In the genomic region with DNA sequence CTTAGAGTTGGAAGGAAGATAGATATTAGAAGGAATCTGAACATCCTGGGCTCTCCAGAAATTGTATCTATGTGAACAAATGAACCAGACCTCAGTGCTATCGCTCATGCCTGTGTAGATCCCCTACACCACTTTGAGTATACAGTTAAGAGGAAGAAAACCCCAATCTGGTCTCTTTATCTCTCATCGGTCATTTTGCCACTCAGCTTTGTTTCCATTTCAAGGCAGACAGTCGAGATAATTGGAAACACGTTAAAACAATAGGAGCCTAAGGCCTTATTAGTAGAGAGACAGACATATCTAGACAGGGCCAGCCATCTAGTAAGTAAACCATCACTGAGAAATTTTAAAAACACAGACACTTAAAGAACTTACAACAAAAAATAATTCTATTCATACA, we compare ENCODE assay signal across 15 cellular contexts.
"Had no signal": no experiment of that assay in that cellular context is flagged by ENCODE, and none has a peak within 500 bp of the region (broad histone marks: within the 10 kb centered on the region; RNA-seq: fewer than 3 reads in every experiment).

No MANE protein-coding gene starts in this region.

- H3K9me3 ChIP-seq: stomach, tibial artery had no signal

- H3K36me3 Mint-ChIP-seq: activated naive CD4-positive, alpha-beta T cell treated with anti-CD3 and anti-CD28 coated beads, Interleukin-2, amount 50 U/mL, for 24 hours had no signal

- H3K9me3 Mint-ChIP-seq: activated naive CD4-positive, alpha-beta T cell treated with anti-CD3 and anti-CD28 coated beads, Interleukin-2, amount 50 U/mL, for 24 hours; dendritic cell treated with granulocyte-macrophage colony-stimulating factor and Interleukin-4, amounts not matched to agents 40 ng/mL and 50 ng/mL, for 4 days had no signal

- H3K4me3 ChIP-seq: stomach, tibial artery had no signal

- H3K36me3 ChIP-seq: brain microvascular endothelial cell, stomach, tibial artery had no signal

- H3K4me1 Mint-ChIP-seq: activated naive CD4-positive, alpha-beta T cell treated with anti-CD3 and anti-CD28 coated beads, Interleukin-2, amount 50 U/mL, for 24 hours had no signal

- H3K27me3 Mint-ChIP-seq: dendritic cell treated with granulocyte-macrophage colony-stimulating factor and Interleukin-4, amounts not matched to agents 40 ng/mL and 50 ng/mL, for 4 days had no signal

- H3K27ac ChIP-seq: brain microvascular endothelial cell, stomach had no signal

- H3K27me3 ChIP-seq: brain microvascular endothelial cell, stomach, tibial artery had no signal

- H3K4me3 Mint-ChIP-seq: activated naive CD4-positive, alpha-beta T cell treated with anti-CD3 and anti-CD28 coated beads, Interleukin-2, amount 50 U/mL, for 24 hours; dendritic cell treated with granulocyte-macrophage colony-stimulating factor and Interleukin-4, amounts not matched to agents 40 ng/mL and 50 ng/mL, for 4 days had no signal

- DNase-seq: activated CD4-positive, CD25-positive, alpha-beta regulatory T cell; activated T-cell treated with anti-CD3 and anti-CD28 coated beads, Interleukin-2, amount 50 U/mL, for 1 hour; amniotic stem cell; brain microvascular endothelial cell; glutamatergic neuron; mammary epithelial cell; stimulated activated CD4-positive, alpha-beta T cell treated with anti-CD3 and anti-CD28 coated beads, Interleukin-15, amount 100 ng/mL, for 24 hours; stimulated activated CD4-positive, alpha-beta T cell treated with anti-CD3 and anti-CD28 coated beads, Interleukin-4, amount 100 ng/mL, for 24 hours; stomach; T-helper 2 cell; tibial artery had no signal

- H3K27ac Mint-ChIP-seq: activated naive CD4-positive, alpha-beta T cell treated with anti-CD3 and anti-CD28 coated beads, Interleukin-2, amount 50 U/mL, for 24 hours; dendritic cell treated with granulocyte-macrophage colony-stimulating factor and Interleukin-4, amounts not matched to agents 40 ng/mL and 50 ng/mL, for 4 days had no signal

- FAIRE-seq: islet of Langerhans, TTC549 had no signal
